26 cellular contexts compared by ENCODE assay signal in genomic region chr12:104471336-104471735, GRCh38. TPM values are rescaled to one million over a fixed set of nuclear protein-coding genes. Genes with fewer than 3 reads are reported as not detected.
DNase-seq lines count a peak whose midpoint lies in the region; ATAC-seq, FAIRE-seq and TF ChIP-seq lines count a peak whose summit lies in the region.
"Had no signal": no experiment of that assay in that cellular context is flagged by ENCODE, and none has a peak within 500 bp of the region (broad histone marks: within the 10 kb centered on the region; RNA-seq: fewer than 3 reads in every experiment).

No MANE protein-coding gene starts in this region.

- H2BK5ac ChIP-seq in neuronal stem cell (ENCODE audit: low read length): no peak overlapping the region

- no peak overlapping the region for H4K8ac ChIP-seq in neuronal stem cell (ENCODE audit: low read depth, low read length)

- H3K4me1 ChIP-seq in neuronal stem cell (ENCODE audit: control insufficient read depth in 2 of 2, insufficient read depth in 1 of 2, low read depth in 1 of 2, low read length in 2 of 2) (peaks cover 6 to 21% of the 10 kb centered on the region in 2 donors), small intestine (ENCODE audit: control insufficient read depth in 2 of 2, insufficient read depth in 1 of 2, low read depth in 1 of 2, low read length in 1 of 2) (peaks cover 0 to 13% of the 10 kb centered on the region in 2 donors)
- H3K4me1 ChIP-seq: right lobe of liver had no signal

- H2AFZ ChIP-seq in neuronal stem cell (ENCODE audit: low read length): no peak overlapping the region

- H3K79me1 ChIP-seq in neuronal stem cell (ENCODE audit: low read depth, low read length): no peaks in the 10 kb centered on the region

- TF ChIP-seq CTCF in CD4-positive, alpha-beta T cell (IDR thresholded peaks at IDR 0.05): no peak

- H3K36me3 ChIP-seq in neuronal stem cell (replicated peaks in 1 of 2; ENCODE audit: control insufficient read depth in 2 of 2, insufficient read depth in 2 of 2, low read length in 2 of 2): no peaks in the 10 kb centered on the region
- H3K36me3 ChIP-seq in small intestine (ENCODE audit: control insufficient read depth in 2 of 2, insufficient read depth in 2 of 2, low read length in 2 of 2): peaks cover 0 to 2% of the 10 kb centered on the region in 2 donors
- H3K36me3 ChIP-seq: HAP-1, left ventricle myocardium inferior, right lobe of liver had no signal

- POLR2A ChIA-PET in CD4-positive, alpha-beta T cell (lab: Charles Lee): interaction anchor here (3.1 kb wide), 1 partner anchor 13 kb away, joined by 19 read pairs; the partner anchor contains the start of gene CHST11

- no peak overlapping the region for H3K4ac ChIP-seq in neuronal stem cell (ENCODE audit: low read length)

- no peak overlapping the region for H3K27ac ChIP-seq in CD4-positive, alpha-beta T cell (ENCODE audit: low read depth, low read length)
- H3K27ac ChIP-seq in neuronal stem cell (replicated peaks; ENCODE audit: low read length): no peak overlapping the region
- H3K27ac ChIP-seq in small intestine (ENCODE audit: low read depth in 1 of 2, low read length in 1 of 2): no peak overlapping the region
- H3K27ac ChIP-seq: KMS-11, left ventricle myocardium inferior, right lobe of liver had no signal

- H3K9ac ChIP-seq in neuronal stem cell (ENCODE audit: low read depth, low read length, poor library complexity): no peak overlapping the region
- H3K9ac ChIP-seq: KMS-11 had no signal

- no CpG with 5 or more reads among the region's 3 CpGs for WGBS in neuronal stem cell (ENCODE audit: extremely low coverage in 2 of 2, insufficient read length in 2 of 2, insufficient replicate concordance in 1 of 2), 2 donors
- 86 to 93% (median 89%) methylated on average over 3 of the region's 3 CpGs for WGBS in small intestine, 3 donors

- H3K4me3 ChIP-seq in neuronal stem cell (ENCODE audit: low read length in 2 of 2) (no peak overlapping the region), small intestine (ENCODE audit: low read depth in 1 of 2, low read length in 2 of 2) (no peak overlapping the region)
- H3K4me3 ChIP-seq: HAP-1, left ventricle myocardium inferior, right lobe of liver had no signal

- no peak for DNase-seq in CD4-positive, alpha-beta T cell
- DNase-seq in GM18507 (ENCODE audit: extremely low spot score, insufficient read length, low read depth) (no peak), NOMO-1 (lab: John Stamatoyannopoulos, UW; ENCODE audit: unreplicated experiment in 2 of 2) (peak; percentile 78 to 96), memory B cell (ENCODE audit: low spot score in 2 of 2) (no peak), neuronal stem cell (ENCODE audit: low spot score) (no peak), small intestine (no peak), left colon (no peak)
- DNase-seq: activated CD4-positive, alpha-beta T cell treated with anti-CD3 and anti-CD28 coated beads for 36 hours; activated naive CD4-positive, alpha-beta T cell; activated T-cell treated with anti-CD3 and anti-CD28 coated beads, Interleukin-2, amount 50 U/mL, for 24 hours; DMS53; left ventricle myocardium inferior; NCI-H1048; NCI-H1694; NCI-H510A; right lobe of liver; stimulated activated CD4-positive, alpha-beta T cell treated with anti-CD3 and anti-CD28 coated beads, Interleukin-12 subunit alpha, Interleukin-12 subunit beta, amount 100 ng/mL, for 4 hours; stimulated activated CD4-positive, alpha-beta T cell treated with anti-CD3 and anti-CD28 coated beads, Interleukin-4, amount 100 ng/mL, for 4 hours; stimulated activated naive B cell treated with anti-CD40 and anti-IgM and Interleukin-4, amounts not matched to agents 10 μg/mL and 1 μg/mL and 100 μg/mL, for 72 hours; T-helper 17 cell had no signal

- no peak overlapping the region for H3K23ac ChIP-seq in neuronal stem cell (ENCODE audit: low read depth, low read length, poor library complexity)

- no peak overlapping the region for H2AK5ac ChIP-seq in neuronal stem cell (ENCODE audit: low read depth, low read length)

- CTCF ChIA-PET in CD4-positive, alpha-beta T cell (lab: Charles Lee): interaction anchor here (0.8 to 1.1 kb wide), 3 partner anchors 11 to 43 kb away, joined by 3 read pairs; no protein-coding TSS in a partner anchor

- peak overlapping the region; percentile 5 for H3K27ac Mint-ChIP-seq in CD4-positive, alpha-beta T cell
- H3K27ac Mint-ChIP-seq in memory B cell: peak overlapping the region; percentile 56
- H3K27ac Mint-ChIP-seq: activated CD4-positive, alpha-beta T cell treated with anti-CD3 and anti-CD28 coated beads for 36 hours; activated T-cell treated with anti-CD3 and anti-CD28 coated beads, Interleukin-2, amount 50 U/mL, for 24 hours; brain; progenitor cell of endocrine pancreas; stimulated activated naive B cell treated with anti-CD40 and anti-IgM and Interleukin-4, amounts not matched to agents 10 μg/mL and 1 μg/mL and 100 μg/mL, for 72 hours had no signal

- no peak overlapping the region for H2BK120ac ChIP-seq in neuronal stem cell (ENCODE audit: low read depth, low read length)

- no peak overlapping the region for H2BK12ac ChIP-seq in neuronal stem cell (ENCODE audit: low read length)

- H3K18ac ChIP-seq in neuronal stem cell (ENCODE audit: low read length): no peak overlapping the region

- H3K14ac ChIP-seq in neuronal stem cell (ENCODE audit: low read length): no peak overlapping the region

- peaks cover 6% of the 10 kb centered on the region for H3K36me3 Mint-ChIP-seq in CD4-positive, alpha-beta T cell (ENCODE audit: low read depth)
- peaks cover 9% of the 10 kb centered on the region for H3K36me3 Mint-ChIP-seq in memory B cell

- no peaks in the 10 kb centered on the region for H3K9me3 Mint-ChIP-seq in CD4-positive, alpha-beta T cell
- no peaks in the 10 kb centered on the region for H3K9me3 Mint-ChIP-seq in memory B cell
- H3K9me3 Mint-ChIP-seq: brain had no signal

- H3K27me3 ChIP-seq in CD4-positive, alpha-beta T cell (ENCODE audit: control insufficient read depth, insufficient read depth, low read length): no peaks in the 10 kb centered on the region
- no peaks in the 10 kb centered on the region for H3K27me3 ChIP-seq in neuronal stem cell (ENCODE audit: control insufficient read depth in 3 of 3, insufficient read depth in 3 of 3, low read depth in 1 of 3, low read length in 3 of 3)
- no peaks in the 10 kb centered on the region for H3K27me3 ChIP-seq in small intestine (ENCODE audit: control insufficient read depth in 2 of 2, insufficient read depth in 2 of 2, low read length in 2 of 2)
- H3K27me3 ChIP-seq: right lobe of liver had no signal

- no peak overlapping the region for H4K91ac ChIP-seq in neuronal stem cell (ENCODE audit: low read depth, low read length, poor library complexity)

- H3K4me2 ChIP-seq in neuronal stem cell (ENCODE audit: insufficient read depth, low read length, poor library complexity, severe bottlenecking): no peak overlapping the region
- H3K4me2 ChIP-seq: KMS-11 had no signal

- ATAC-seq in CD4-positive, alpha-beta T cell (ENCODE audit: poor library complexity): no peak
- ATAC-seq in memory B cell (ENCODE audit: low read depth) (no peak), left colon (no peak)
- ATAC-seq: activated CD4-positive, alpha-beta T cell treated with anti-CD3 and anti-CD28 coated beads for 36 hours; right lobe of liver; stimulated activated naive B cell treated with anti-CD40 and anti-IgM and Interleukin-4, amounts not matched to agents 10 μg/mL and 1 μg/mL and 100 μg/mL, for 72 hours; T-helper 17 cell had no signal

- FAIRE-seq in GM18507 (lab: Jason Lieb, UNC): peak; percentile 26
- FAIRE-seq in small intestine (lab: Jason Lieb, UNC): no peak
- FAIRE-seq: HTR-8/SVneo, islet of Langerhans had no signal

- H3K4me3 Mint-ChIP-seq in CD4-positive, alpha-beta T cell: no peak overlapping the region
- no peak overlapping the region for H3K4me3 Mint-ChIP-seq in memory B cell
- H3K4me3 Mint-ChIP-seq: activated CD4-positive, alpha-beta T cell treated with anti-CD3 and anti-CD28 coated beads for 36 hours; activated T-cell treated with anti-CD3 and anti-CD28 coated beads, Interleukin-2, amount 50 U/mL, for 24 hours; brain; stimulated activated naive B cell treated with anti-CD40 and anti-IgM and Interleukin-4, amounts not matched to agents 10 μg/mL and 1 μg/mL and 100 μg/mL, for 72 hours; T-helper 17 cell had no signal

- H2BK15ac ChIP-seq in neuronal stem cell (ENCODE audit: low read length): no peak overlapping the region

- H3K9me3 ChIP-seq in CD4-positive, alpha-beta T cell (ENCODE audit: control insufficient read depth, low read length): no peaks in the 10 kb centered on the region
- H3K9me3 ChIP-seq in neuronal stem cell (replicated peaks in 1 of 2; ENCODE audit: control insufficient read depth in 2 of 2, insufficient read depth in 1 of 2, low read depth in 1 of 2, low read length in 2 of 2) (no peaks in the 10 kb centered on the region), small intestine (ENCODE audit: control insufficient read depth, low read depth) (no peaks in the 10 kb centered on the region)
- H3K9me3 ChIP-seq: HAP-1, left ventricle myocardium inferior, right lobe of liver had no signal

- intact Hi-C loops in CD4-positive, alpha-beta T cell (cut with DNase I, micrococcal nuclease): no loop called here
- intact Hi-C loops in left colon (cut with DNase I, micrococcal nuclease): no loop called here

- no peaks in the 10 kb centered on the region for H3K27me3 Mint-ChIP-seq in CD4-positive, alpha-beta T cell
- no peaks in the 10 kb centered on the region for H3K27me3 Mint-ChIP-seq in memory B cell
- H3K27me3 Mint-ChIP-seq: activated CD4-positive, alpha-beta T cell treated with anti-CD3 and anti-CD28 coated beads for 36 hours; activated T-cell treated with anti-CD3 and anti-CD28 coated beads, Interleukin-2, amount 50 U/mL, for 24 hours; progenitor cell of endocrine pancreas; stimulated activated naive B cell treated with anti-CD40 and anti-IgM and Interleukin-4, amounts not matched to agents 10 μg/mL and 1 μg/mL and 100 μg/mL, for 72 hours; T-helper 17 cell had no signal

- H3K4me1 Mint-ChIP-seq in CD4-positive, alpha-beta T cell (ENCODE audit: low read depth): peaks cover 87% of the 10 kb centered on the region
- H3K4me1 Mint-ChIP-seq in memory B cell: peaks cover 67% of the 10 kb centered on the region

RNA-seq across cellular contexts. Expression of gene CHST11, which starts 14.6 kb away (rescaled TPM):
- 10 to 100 TPM; 53.4 to 53.6 TPM for total RNA-seq in CD4-positive, alpha-beta T cell
- 7.7 TPM for polyA plus RNA-seq in neuronal stem cell (2013, experiment 1 of 2)
- 7.7 TPM for polyA plus RNA-seq in neuronal stem cell (2013, experiment 2 of 2)
- 1 to 10 TPM in 2 of 3 donors, under 1 TPM in 1; 0.89 to 2.9 (median 1.1) TPM for polyA plus RNA-seq in small intestine
- total RNA-seq in left colon: 1 to 10 TPM; 3.4 to 4.4 TPM

Comparison
In these comparisons a context has a peak if more than half of its experiments do, and no peak if none do; other contexts are left out.
1. DNase-seq: peak in NOMO-1 (2 of 2); none in CD4-positive, alpha-beta T cell (0 of 10), GM18507 (single experiment), memory B cell (0 of 2), neuronal stem cell (single experiment), small intestine (single experiment) and left colon (0 of 2).
2. RNA of gene CHST11, which starts 14.6 kb away (total RNA-seq): 53.4 to 53.6 TPM in CD4-positive, alpha-beta T cell; 3.4 to 4.4 TPM in left colon; every median in the first group is over 10 times any median in the second.